ENCODE assay signal across 20 cellular contexts in the genomic region with DNA sequence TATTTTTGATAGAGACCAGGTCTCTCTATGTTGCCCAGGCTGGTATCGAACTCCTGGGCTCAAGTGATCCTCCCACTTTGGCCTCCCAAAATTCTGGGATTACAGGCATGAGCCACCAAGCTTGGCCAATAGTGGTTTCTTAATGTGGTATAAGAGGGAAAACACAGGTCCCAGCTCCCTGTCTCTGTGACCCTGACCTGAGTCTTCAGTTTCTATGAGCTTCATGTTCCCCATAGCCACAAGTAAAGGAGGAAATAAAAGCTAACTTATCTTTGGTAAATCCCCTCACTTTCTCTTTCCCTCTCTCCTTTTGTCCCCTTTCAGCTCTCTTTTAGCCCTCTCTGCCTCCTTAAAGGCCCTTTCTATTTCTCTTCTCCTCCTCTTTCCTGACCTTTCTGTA.
DNase-seq lines count a peak whose midpoint lies in the region; ATAC-seq lines count a peak whose summit lies in the region.
"Had no signal": no experiment of that assay in that cellular context is flagged by ENCODE, and none has a peak within 500 bp of the region (broad histone marks: within the 10 kb centered on the region; RNA-seq: fewer than 3 reads in every experiment).

No MANE protein-coding gene starts in this region.

- H3K27ac ChIP-seq in substantia nigra (ENCODE audit: low read depth, low read length, poor library complexity, severe bottlenecking) = no peak overlapping the region
- H3K27ac ChIP-seq: colonic mucosa, epithelial cell of prostate, gastroesophageal sphincter, Peyer's patch had no signal

- no peaks in the 10 kb centered on the region for H3K9me3 Mint-ChIP-seq in activated naive CD8-positive, alpha-beta T cell treated with anti-CD3 and anti-CD28 coated beads, Interleukin-2, amount 50 U/mL, for 24 hours
- H3K9me3 Mint-ChIP-seq: HFFc6, WTC11 had no signal

- peaks cover 18% of the 10 kb centered on the region for H3K4me1 Mint-ChIP-seq in activated naive CD8-positive, alpha-beta T cell treated with anti-CD3 and anti-CD28 coated beads, Interleukin-2, amount 50 U/mL, for 24 hours
- H3K4me1 Mint-ChIP-seq: WTC11 had no signal

- H3K4me3 Mint-ChIP-seq in activated naive CD8-positive, alpha-beta T cell treated with anti-CD3 and anti-CD28 coated beads, Interleukin-2, amount 50 U/mL, for 24 hours = no peak overlapping the region
- H3K4me3 Mint-ChIP-seq: HFFc6, WTC11 had no signal

- DNase-seq in activated naive CD8-positive, alpha-beta T cell treated with anti-CD3 and anti-CD28 coated beads, Interleukin-2, amount 50 U/mL, for 24 hours = no peak
- no peak for DNase-seq in substantia nigra (lab: John Stamatoyannopoulos, UW)
- no peak for DNase-seq in germinal center (ENCODE audit: low spot score)
- DNase-seq in COLO829 (ENCODE audit: low spot score) = no peak
- DNase-seq: activated gamma-delta T cell treated with Interleukin-2 at 50 U/mL for 16 hours; Caco-2; colonic mucosa; HFFc6; NCI-H1048; NCI-H2107; Peyer's patch; small intestine; stimulated activated naive CD4-positive, alpha-beta T cell treated with Interleukin-2 at 50 U/mL for 16 hours had no signal

- no peaks in the 10 kb centered on the region for H3K27me3 Mint-ChIP-seq in activated naive CD8-positive, alpha-beta T cell treated with anti-CD3 and anti-CD28 coated beads, Interleukin-2, amount 50 U/mL, for 24 hours

- peaks cover 19% of the 10 kb centered on the region for H3K36me3 Mint-ChIP-seq in activated naive CD8-positive, alpha-beta T cell treated with anti-CD3 and anti-CD28 coated beads, Interleukin-2, amount 50 U/mL, for 24 hours (ENCODE audit: low read depth)
- H3K36me3 Mint-ChIP-seq: WTC11 had no signal

- H3K27ac Mint-ChIP-seq in activated naive CD8-positive, alpha-beta T cell treated with anti-CD3 and anti-CD28 coated beads, Interleukin-2, amount 50 U/mL, for 24 hours = peak overlapping the region; percentile 21
- H3K27ac Mint-ChIP-seq: HFFc6, WTC11 had no signal

- ATAC-seq in GM18861 (IDR thresholded peaks at IDR 0.05; ENCODE audit: unreplicated experiment) = peak; percentile 50
- ATAC-seq in GM21528 (IDR thresholded peaks at IDR 0.05; ENCODE audit: low FRiP score, unreplicated experiment) = peak; percentile 43
- ATAC-seq in HG03039 (IDR thresholded peaks at IDR 0.05; ENCODE audit: unreplicated experiment) = peak; percentile 36
- no peak for ATAC-seq in activated naive CD8-positive, alpha-beta T cell treated with anti-CD3 and anti-CD28 coated beads, Interleukin-2, amount 50 U/mL, for 24 hours
- ATAC-seq in GM19023 (IDR thresholded peaks at IDR 0.05; ENCODE audit: unreplicated experiment) = no peak
- ATAC-seq: gastroesophageal sphincter, WTC11 had no signal

Comparison
In these comparisons a context has a peak if more than half of its experiments do, and no peak if none do; other contexts are left out.
1. ATAC-seq: peak in GM18861 (single experiment), GM21528 (single experiment) and HG03039 (single experiment); none in activated naive CD8-positive, alpha-beta T cell treated with anti-CD3 and anti-CD28 coated beads, Interleukin-2, amount 50 U/mL, for 24 hours (single experiment) and GM19023 (single experiment).